Comparison of ENCODE assay signal across 23 cellular contexts in the genomic region with DNA sequence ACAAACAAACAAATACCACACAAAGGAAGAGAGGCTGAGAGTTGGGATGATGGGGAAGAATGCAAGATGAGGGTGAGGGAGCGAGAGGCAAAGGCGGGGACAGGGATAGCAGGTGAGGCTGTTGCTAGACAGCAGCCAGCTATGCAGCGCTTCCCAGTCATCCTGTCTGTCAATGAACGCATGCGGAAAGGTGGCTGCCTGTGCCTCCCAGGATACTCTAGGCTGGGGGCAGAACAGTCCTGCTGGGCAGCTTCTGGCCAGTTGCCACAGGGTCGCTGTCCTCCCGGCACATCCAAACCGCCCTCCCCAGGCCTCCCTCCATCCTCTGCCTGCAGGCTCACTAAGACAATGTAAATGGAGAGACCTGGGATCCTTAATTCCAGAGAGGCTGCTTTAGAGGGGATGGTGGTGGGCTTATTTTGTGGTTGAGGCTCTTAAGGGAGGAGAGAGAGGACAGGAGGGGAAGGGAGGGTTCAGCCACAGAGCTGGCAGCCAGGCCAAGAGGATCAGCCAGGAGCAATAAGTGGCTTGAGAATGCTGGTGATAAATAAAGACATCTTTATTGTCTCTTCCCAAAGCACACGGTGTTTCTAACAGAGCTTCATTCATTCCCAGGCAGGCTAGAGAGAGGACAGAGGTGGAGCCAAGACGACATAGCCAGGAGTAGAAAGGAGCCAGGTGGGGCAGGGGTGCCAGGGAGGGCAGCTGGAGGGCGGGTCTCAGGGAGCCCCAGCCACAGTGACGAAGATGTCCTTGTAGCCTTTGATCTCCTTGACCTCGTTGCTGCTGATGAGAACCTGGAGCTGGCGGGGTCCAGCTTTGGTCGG. TPM values are rescaled to one million over a fixed set of nuclear protein-coding genes. Genes with fewer than 3 reads are reported as not detected.
DNase-seq lines count a peak whose midpoint lies in the region; ATAC-seq, FAIRE-seq and TF ChIP-seq lines count a peak whose summit lies in the region.
"Had no signal": no experiment of that assay in that cellular context is flagged by ENCODE, and none has a peak within 500 bp of the region (broad histone marks: within the 10 kb centered on the region; RNA-seq: fewer than 3 reads in every experiment).

No MANE protein-coding gene starts in this region.

- peaks cover 6% of the 10 kb centered on the region for H3K27me3 Mint-ChIP-seq in GM23338 (ENCODE audit: insufficient read depth, low read depth, poor library complexity)
- H3K27me3 Mint-ChIP-seq in endodermal cell (ENCODE audit: insufficient read depth), result peaks cover 2% of the 10 kb centered on the region

- H4K91ac ChIP-seq in H1 (replicated peaks; ENCODE audit: insufficient read length, low read length) (no peak overlapping the region), neuronal stem cell (ENCODE audit: low read depth, low read length, poor library complexity) (no peak overlapping the region)

- no peak overlapping the region for H2AK5ac ChIP-seq in H1 (ENCODE audit: low read depth, low read length)
- no peak overlapping the region for H2AK5ac ChIP-seq in neuronal stem cell (ENCODE audit: low read depth, low read length)

- H3K4me1 ChIP-seq in GM23338 (ENCODE audit: insufficient read depth) (no peaks in the 10 kb centered on the region), H1 (replicated peaks in 1 of 4; ENCODE audit: control insufficient read depth in 3 of 4, insufficient read depth in 4 of 4, low read length in 3 of 4) (no peaks in the 10 kb centered on the region), neuronal stem cell (ENCODE audit: control insufficient read depth in 2 of 2, insufficient read depth in 1 of 2, low read depth in 1 of 2, low read length in 2 of 2) (no peaks in the 10 kb centered on the region), suprapubic skin (peaks cover 3% of the 10 kb centered on the region), aorta (ENCODE audit: control insufficient read depth in 1 of 2, insufficient read depth in 2 of 2, low read length in 2 of 2) (no peaks in the 10 kb centered on the region), endodermal cell (ENCODE audit: control insufficient read depth, insufficient read depth, low read length) (no peaks in the 10 kb centered on the region), right cardiac atrium (ENCODE audit: control insufficient read depth, insufficient read depth, low read length) (no peaks in the 10 kb centered on the region)

- 78% methylated on average over 15 of the region's 15 CpGs; no CpG with 5 or more reads in 1 of the 2 experiments for WGBS in H1 (ENCODE audit: extremely low coverage in 1 of 2, insufficient coverage in 1 of 2, insufficient read length in 1 of 2, insufficient replicate concordance in 2 of 2, low coverage in 1 of 2, low lambda C conversion rate in 2 of 2, missing lambda C conversion rate in 1 of 2), 2 experiments
- no CpG with 5 or more reads among the region's 15 CpGs for WGBS in neuronal stem cell (ENCODE audit: extremely low coverage in 2 of 2, insufficient read length in 2 of 2, insufficient replicate concordance in 1 of 2), 2 donors
- 66% methylated on average over 15 of the region's 15 CpGs for WGBS in suprapubic skin
- WGBS in aorta, 2 donors, result 72 to 75% methylated on average over 15 of the region's 15 CpGs
- 87 to 89% methylated on average over 7 to 15 of the region's 15 CpGs for WGBS in endodermal cell (ENCODE audit: insufficient coverage in 1 of 2, insufficient read length in 1 of 2), 2 experiments
- 62% methylated on average over 15 of the region's 15 CpGs for WGBS in right cardiac atrium

- H3K18ac ChIP-seq in H1 (ENCODE audit: extremely low read depth, low read length) (no peak overlapping the region), neuronal stem cell (ENCODE audit: low read length) (peak overlapping the region; percentile 38)

- H3K4me1 Mint-ChIP-seq in GM23338 (no peaks in the 10 kb centered on the region), endodermal cell (no peaks in the 10 kb centered on the region)

- H3K36me3 Mint-ChIP-seq in GM23338 (ENCODE audit: low read depth) (no peaks in the 10 kb centered on the region), endodermal cell (ENCODE audit: low read depth) (no peaks in the 10 kb centered on the region)

- H3K23me2 ChIP-seq in H1 (ENCODE audit: low read depth, low read length), result no peaks in the 10 kb centered on the region

- H2BK120ac ChIP-seq in H1 (replicated peaks; ENCODE audit: low read depth, low read length) (no peak overlapping the region), neuronal stem cell (ENCODE audit: low read depth, low read length) (no peak overlapping the region)

- H2BK5ac ChIP-seq in H1 (ENCODE audit: low read depth, low read length) (no peak overlapping the region), neuronal stem cell (ENCODE audit: low read length) (no peak overlapping the region)

- H3K9me2 ChIP-seq in GM23338 (ENCODE audit: insufficient read depth), result 0 out of 2 replicates have a peak, but pooled peaks cover 3% of the 10 kb centered on the region

- no peak overlapping the region for H3K27ac Mint-ChIP-seq in GM23338
- H3K27ac Mint-ChIP-seq in endodermal cell, result no peak overlapping the region

- H4K20me1 ChIP-seq in GM23338 (replicated peaks; ENCODE audit: insufficient read depth) (no peaks in the 10 kb centered on the region), H1 (replicated peaks in 1 of 2; ENCODE audit: control insufficient read depth in 1 of 2, insufficient read depth in 2 of 2, low read length in 2 of 2) (no peaks in the 10 kb centered on the region)

- no peak for TF ChIP-seq CTCF in GM23338 (conservative IDR thresholded peaks at IDR 0.05; ENCODE audit: low read depth in 2 of 2)
- no peak for TF ChIP-seq CTCF in H1 (IDR thresholded peaks at IDR 0.05; ENCODE audit: control extremely low read depth in 1 of 3, insufficient read depth in 1 of 3, low read depth in 1 of 3, low read length in 3 of 3)
- TF ChIP-seq CTCF in suprapubic skin (IDR thresholded peaks at IDR 0.05), result no peak
- TF ChIP-seq CTCF in endodermal cell (conservative IDR thresholded peaks at IDR 0.05), result no peak

- intact Hi-C loops in aorta (cut with DNase I) (no loop called here), right cardiac atrium (cut with DNase I) (no loop called here)

- H3K9ac ChIP-seq in H1 (replicated peaks in 1 of 4; ENCODE audit: extremely low read depth in 1 of 4, low read depth in 3 of 4, low read length in 3 of 4) (no peak overlapping the region), neuronal stem cell (ENCODE audit: low read depth, low read length, poor library complexity) (no peak overlapping the region), endodermal cell (ENCODE audit: extremely low read depth, low read length, poor library complexity, severe bottlenecking) (no peak overlapping the region)

- H3K36me3 ChIP-seq in GM23338 (ENCODE audit: insufficient read depth) (no peaks in the 10 kb centered on the region), H1 (ENCODE audit: control insufficient read depth in 2 of 4, insufficient read depth in 4 of 4, low read length in 3 of 4) (no peaks in the 10 kb centered on the region), neuronal stem cell (replicated peaks in 1 of 2; ENCODE audit: control insufficient read depth in 2 of 2, insufficient read depth in 2 of 2, low read length in 2 of 2) (no peaks in the 10 kb centered on the region), suprapubic skin (no peaks in the 10 kb centered on the region), aorta (ENCODE audit: control insufficient read depth in 1 of 2, insufficient read depth in 2 of 2, low read length in 1 of 2) (no peaks in the 10 kb centered on the region), endodermal cell (ENCODE audit: control insufficient read depth, insufficient read depth, low read length) (no peaks in the 10 kb centered on the region)

- no peak overlapping the region for H3K56ac ChIP-seq in H1 (replicated peaks; ENCODE audit: insufficient read length, low read depth, low read length)

- H4K8ac ChIP-seq in H1 (ENCODE audit: extremely low read depth, insufficient read depth, low read length), result no peak overlapping the region
- peak overlapping the region; percentile 93 for H4K8ac ChIP-seq in neuronal stem cell (ENCODE audit: low read depth, low read length)

- H2BK15ac ChIP-seq in H1 (ENCODE audit: low read length), result no peak overlapping the region
- peak overlapping the region; percentile 21 for H2BK15ac ChIP-seq in neuronal stem cell (ENCODE audit: low read length)

- H3K9me3 Mint-ChIP-seq in GM23338 (no peaks in the 10 kb centered on the region), endodermal cell (peaks cover 6% of the 10 kb centered on the region)

- no peak overlapping the region for H4K5ac ChIP-seq in H1 (ENCODE audit: insufficient read length, low read depth, low read length)

- H3K27ac ChIP-seq in GM23338 (ENCODE audit: low read depth) (no peak overlapping the region), H1 (ENCODE audit: low read depth, low read length) (no peak overlapping the region), neuronal stem cell (replicated peaks; ENCODE audit: low read length) (no peak overlapping the region), suprapubic skin (peak overlapping the region; percentile 41), aorta (ENCODE audit: low read depth in 1 of 2, low read length in 2 of 2) (no peak overlapping the region), endodermal cell (ENCODE audit: low read depth, low read length) (no peak overlapping the region), right cardiac atrium (ENCODE audit: low read length) (no peak overlapping the region)
- H3K27ac ChIP-seq: SK-N-MC had no signal

- no peaks in the 10 kb centered on the region for H3F3A ChIP-seq in GM23338 (replicated peaks; ENCODE audit: low read depth)

- ATAC-seq in GM23338 (no peak; the same call in 2 of the 3 replicates), aorta (ENCODE audit: low FRiP score) (no peak), right cardiac atrium (no peak)
- ATAC-seq: GM12878 had no signal

- no peaks in the 10 kb centered on the region for H3K9me3 ChIP-seq in H1 (ENCODE audit: insufficient read depth in 2 of 2, low read depth in 1 of 2, low read length in 1 of 2)
- no peaks in the 10 kb centered on the region for H3K9me3 ChIP-seq in neuronal stem cell (replicated peaks in 1 of 2; ENCODE audit: control insufficient read depth in 2 of 2, insufficient read depth in 1 of 2, low read depth in 1 of 2, low read length in 2 of 2)
- H3K9me3 ChIP-seq in suprapubic skin, result no peaks in the 10 kb centered on the region
- H3K9me3 ChIP-seq in aorta (ENCODE audit: control insufficient read depth, low read length), result no peaks in the 10 kb centered on the region
- no peaks in the 10 kb centered on the region for H3K9me3 ChIP-seq in endodermal cell (ENCODE audit: control insufficient read depth, low read length)
- no peaks in the 10 kb centered on the region for H3K9me3 ChIP-seq in right cardiac atrium (ENCODE audit: control insufficient read depth, low read length)

- FAIRE-seq in H1 (lab: Jason Lieb, UNC), result no peak
- FAIRE-seq: GM12878, RCC 7860 had no signal

- H3K4me2 ChIP-seq in GM23338, result no peak overlapping the region
- no peak overlapping the region for H3K4me2 ChIP-seq in H1 (ENCODE audit: insufficient read depth in 1 of 2, low read depth in 2 of 2, low read length in 2 of 2)
- H3K4me2 ChIP-seq in neuronal stem cell (ENCODE audit: insufficient read depth, low read length, poor library complexity, severe bottlenecking), result no peak overlapping the region

- no peaks in the 10 kb centered on the region for H3K79me2 ChIP-seq in GM23338 (replicated peaks; ENCODE audit: insufficient read depth)
- H3K79me2 ChIP-seq in H1 (ENCODE audit: control insufficient read depth in 1 of 2, insufficient read depth in 2 of 2, low read length in 2 of 2), result no peaks in the 10 kb centered on the region

- no peak for TF ChIP-seq EP300 in H1 (IDR thresholded peaks at IDR 0.05; ENCODE audit: borderline replicate concordance in 1 of 2, low read depth in 2 of 2, low read length in 2 of 2)
- TF ChIP-seq EP300 in suprapubic skin (IDR thresholded peaks at IDR 0.05), result no peak

- H3K4me3 ChIP-seq in GM23338, result no peak overlapping the region
- H3K4me3 ChIP-seq in H1 (ENCODE audit: extremely low read depth in 1 of 4, insufficient read depth in 2 of 4, low read depth in 3 of 4, low read length in 4 of 4), result no peak overlapping the region
- H3K4me3 ChIP-seq in neuronal stem cell (ENCODE audit: low read length in 2 of 2), result no peak overlapping the region
- H3K4me3 ChIP-seq in suprapubic skin, result no peak overlapping the region
- H3K4me3 ChIP-seq in aorta (ENCODE audit: low read length in 2 of 2), result no peak overlapping the region
- H3K4me3 ChIP-seq in endodermal cell (ENCODE audit: low read length), result no peak overlapping the region
- H3K4me3 ChIP-seq in right cardiac atrium (ENCODE audit: low read length), result no peak overlapping the region
- H3K4me3 ChIP-seq: GM12878, SK-N-MC had no signal

- no peak overlapping the region for H3K4me3 Mint-ChIP-seq in GM23338
- H3K4me3 Mint-ChIP-seq in endodermal cell, result no peak overlapping the region

- H3K27me3 ChIP-seq in GM23338 (ENCODE audit: insufficient read depth) (no peaks in the 10 kb centered on the region), H1 (replicated peaks in 1 of 4; ENCODE audit: control insufficient read depth in 3 of 4, extremely low read depth in 1 of 4, insufficient read depth in 3 of 4, low read length in 3 of 4) (no peaks in the 10 kb centered on the region), neuronal stem cell (ENCODE audit: control insufficient read depth in 3 of 3, insufficient read depth in 3 of 3, low read depth in 1 of 3, low read length in 3 of 3) (peaks cover 0 to 37% (median 0%) of the 10 kb centered on the region in 3 experiments), suprapubic skin (peaks cover 15% of the 10 kb centered on the region), aorta (ENCODE audit: control insufficient read depth in 1 of 2, insufficient read depth in 2 of 2, low read length in 1 of 2) (no peaks in the 10 kb centered on the region), endodermal cell (ENCODE audit: control insufficient read depth, insufficient read depth, low read length, poor library complexity, severe bottlenecking) (no peaks in the 10 kb centered on the region), right cardiac atrium (ENCODE audit: control insufficient read depth, insufficient read depth) (no peaks in the 10 kb centered on the region)

- H2BK20ac ChIP-seq in H1 (ENCODE audit: low read length), result no peak overlapping the region

- no peak for DNase-seq in GM23338 (ENCODE audit: low spot score)
- no peak for DNase-seq in H1 (ENCODE audit: low read depth in 1 of 2, low spot score in 2 of 2)
- no peak for DNase-seq in neuronal stem cell (ENCODE audit: low spot score)
- DNase-seq in suprapubic skin (ENCODE audit: low spot score in 2 of 2), result no peak
- no peak for DNase-seq in aorta
- DNase-seq in endodermal cell, result no peak
- DNase-seq in right cardiac atrium, result no peak
- DNase-seq: AML-193, DMS153, GF-D8, GOT3, NCI-H1105, NCI-H2081, NCI-H2171 treated with DMSO at 0.1 percent for 48 hours, NCI-H446, NCI-H748 treated with DMSO at 0.1 percent for 48 hours, Right ventricle myocardium superior had no signal

- TF ChIP-seq RAD21 in H1 (IDR thresholded peaks at IDR 0.05 in 1 of 2, conservative IDR thresholded peaks at IDR 0.05 in 1 of 2; ENCODE audit: low read depth in 2 of 2, low read length in 2 of 2), result no peak

- H3K79me1 ChIP-seq in H1 (ENCODE audit: low read depth, low read length), result no peaks in the 10 kb centered on the region
- peaks cover 1% of the 10 kb centered on the region for H3K79me1 ChIP-seq in neuronal stem cell (ENCODE audit: low read depth, low read length)

- TF ChIP-seq POLR2A in H1 (IDR thresholded peaks at IDR 0.05; ENCODE audit: control extremely low read depth in 1 of 2, low read depth in 2 of 2, low read length in 2 of 2) (no peak), suprapubic skin (IDR thresholded peaks at IDR 0.05) (no peak)

- H3K4ac ChIP-seq in H1 (replicated peaks; ENCODE audit: insufficient read length, low read depth, low read length), result no peak overlapping the region
- no peak overlapping the region for H3K4ac ChIP-seq in neuronal stem cell (ENCODE audit: low read length)

- POLR2A ChIA-PET in H1 (lab: Charles Lee; ENCODE audit: partially characterized antibody), result no interaction called here

- H3K14ac ChIP-seq in H1 (ENCODE audit: insufficient read length), result no peak overlapping the region
- H3K14ac ChIP-seq in neuronal stem cell (ENCODE audit: low read length), result no peak overlapping the region

- H2BK12ac ChIP-seq in H1 (ENCODE audit: low read depth, low read length) (no peak overlapping the region), neuronal stem cell (ENCODE audit: low read length) (peak overlapping the region; percentile 46)

- H2AFZ ChIP-seq in GM23338 (0 out of 2 replicates have a peak overlapping the region, but pooled peaks have one; percentile 32), H1 (ENCODE audit: low read length) (0 out of 2 replicates have a peak overlapping the region, but pooled peaks have one; percentile 22), neuronal stem cell (ENCODE audit: low read length) (peak overlapping the region; percentile 22)

- CTCF ChIA-PET in H1 (lab: Charles Lee; ENCODE audit: partially characterized antibody), result interaction anchor here (1.0 to 3.6 kb wide), 7 partner anchors 8 to 57 kb away, joined by 3 to 35 read pairs (median 6); a partner anchor contains a TSS

- H3K23ac ChIP-seq in H1 (ENCODE audit: insufficient read length) (no peak overlapping the region), neuronal stem cell (ENCODE audit: low read depth, low read length, poor library complexity) (peak overlapping the region; percentile 37)

RNA-seq across cellular contexts. Expression of a gene that starts 9.2 kb away (rescaled TPM):
- not detected in 2 replicates for total RNA-seq in GM23338 (2014; rRNA removed; shearing (Covaris generic))
- polyA plus RNA-seq in GM23338 (2016; fragmentation: Nextera tagmentation; extraction: Ambion mirVana), result not detected in 2 replicates
- total RNA-seq in H1 (2021; fragmentation: NEBNext Ultra II Directional; extraction: Animal tissue kit (Norgen Biotek cat#: 25700)), result not detected in 2 replicates
- not detected in 2 replicates for polyA plus RNA-seq in H1 (2011; rRNA removed)
- not detected for polyA plus RNA-seq in H1 (2011; cell fraction: cytosol; rRNA removed)
- polyA plus RNA-seq in H1 (2011; cell fraction: nucleus; rRNA removed), result not detected
- not detected in 4 replicates for polyA plus RNA-seq in H1 (2012, experiment 1 of 2)
- not detected for polyA plus RNA-seq in H1 (2012, experiment 2 of 2)
- polyA plus RNA-seq in H1 (2013, experiment 1 of 2), result not detected
- polyA plus RNA-seq in H1 (2013, experiment 2 of 2), result not detected
- not detected in 2 replicates for polyA minus RNA-seq in H1 (2011; rRNA and poly(A)+ RNA removed)
- polyA minus RNA-seq in H1 (2011; cell fraction: cytosol; rRNA and poly(A)+ RNA removed), result not detected
- polyA minus RNA-seq in H1 (2011; cell fraction: nucleus; rRNA and poly(A)+ RNA removed), result not detected
- polyA plus RNA-seq in neuronal stem cell (2013, experiment 1 of 2), result not detected
- not detected for polyA plus RNA-seq in neuronal stem cell (2013, experiment 2 of 2)
- total RNA-seq in suprapubic skin, result 100 to 1,000 TPM in 1 of 4 donors, 10 to 100 TPM in 3; 61.6 to 146 (median 69.3) TPM
- total RNA-seq in aorta, result under 1 TPM in 1 of 2 donors, not detected in 1; 0.84 TPM
- polyA plus RNA-seq in aorta, result not detected
- total RNA-seq in endodermal cell, result not detected
- not detected for polyA plus RNA-seq in endodermal cell (2013, experiment 1 of 2)
- not detected for polyA plus RNA-seq in endodermal cell (2013, experiment 2 of 2)
- total RNA-seq in right cardiac atrium, result not detected
- polyA plus RNA-seq in right cardiac atrium, result 0.02 TPM
- total RNA-seq: Daoy, LHCN-M2, OCI-LY7, Right ventricle myocardium superior had no signal

RNA-seq across cellular contexts. Expression of a gene that starts 26.1 kb away (rescaled TPM):
- total RNA-seq in GM23338 (2014; rRNA removed; shearing (Covaris generic)), result not detected in 2 replicates
- polyA plus RNA-seq in GM23338 (2016; fragmentation: Nextera tagmentation; extraction: Ambion mirVana) (0.08 and 0.35 TPM in 2 replicates), H1 (2011; rRNA removed) (0.05 TPM in 1 of 2 replicates, not detected in the other), aorta (not detected), right cardiac atrium (not detected)
- total RNA-seq in H1 (2021; fragmentation: NEBNext Ultra II Directional; extraction: Animal tissue kit (Norgen Biotek cat#: 25700)), result not detected in 2 replicates
- polyA plus RNA-seq in H1 (2011; cell fraction: cytosol; rRNA removed), result 0.19 TPM
- 0.53 TPM for polyA plus RNA-seq in H1 (2011; cell fraction: nucleus; rRNA removed)
- not detected in 4 replicates for polyA plus RNA-seq in H1 (2012, experiment 1 of 2)
- polyA plus RNA-seq in H1 (2012, experiment 2 of 2), result not detected
- 0.02 TPM for polyA plus RNA-seq in H1 (2013, experiment 1 of 2)
- not detected for polyA plus RNA-seq in H1 (2013, experiment 2 of 2)
- not detected in 2 replicates for polyA minus RNA-seq in H1 (2011; rRNA and poly(A)+ RNA removed)
- polyA minus RNA-seq in H1 (2011; cell fraction: cytosol; rRNA and poly(A)+ RNA removed), result not detected
- not detected for polyA minus RNA-seq in H1 (2011; cell fraction: nucleus; rRNA and poly(A)+ RNA removed)
- not detected for polyA plus RNA-seq in neuronal stem cell (2013, experiment 1 of 2)
- not detected for polyA plus RNA-seq in neuronal stem cell (2013, experiment 2 of 2)
- total RNA-seq in suprapubic skin (not detected), aorta (not detected), endodermal cell (not detected), right cardiac atrium (not detected)
- not detected for polyA plus RNA-seq in endodermal cell (2013, experiment 1 of 2)
- not detected for polyA plus RNA-seq in endodermal cell (2013, experiment 2 of 2)
- total RNA-seq: Daoy, GM12878, LHCN-M2, OCI-LY7, Right ventricle myocardium superior had no signal
- polyA plus RNA-seq: GM12878 had no signal

RNA-seq across cellular contexts. Expression of a gene that starts 54.4 kb away (rescaled TPM):
- total RNA-seq in GM23338 (2014; rRNA removed; shearing (Covaris generic)), result 6.0 and 7.1 TPM in 2 replicates
- 2.3 and 2.6 TPM in 2 replicates for polyA plus RNA-seq in GM23338 (2016; fragmentation: Nextera tagmentation; extraction: Ambion mirVana)
- 9.3 and 11.2 TPM in 2 replicates for total RNA-seq in H1 (2021; fragmentation: NEBNext Ultra II Directional; extraction: Animal tissue kit (Norgen Biotek cat#: 25700))
- 7.1 and 11.9 TPM in 2 replicates for polyA plus RNA-seq in H1 (2011; rRNA removed)
- polyA plus RNA-seq in H1 (2011; cell fraction: cytosol; rRNA removed), result 10.4 TPM
- polyA plus RNA-seq in H1 (2011; cell fraction: nucleus; rRNA removed), result 8.3 TPM
- 9.1 to 12.6 TPM (median 10.2 TPM) in 4 replicates for polyA plus RNA-seq in H1 (2012, experiment 1 of 2)
- 4.7 TPM for polyA plus RNA-seq in H1 (2012, experiment 2 of 2)
- polyA plus RNA-seq in H1 (2013, experiment 1 of 2), result 5.0 TPM
- 5.3 TPM for polyA plus RNA-seq in H1 (2013, experiment 2 of 2)
- polyA minus RNA-seq in H1 (2011; rRNA and poly(A)+ RNA removed), result 24.5 and 29.2 TPM in 2 replicates
- polyA minus RNA-seq in H1 (2011; cell fraction: cytosol; rRNA and poly(A)+ RNA removed), result 10.7 TPM
- polyA minus RNA-seq in H1 (2011; cell fraction: nucleus; rRNA and poly(A)+ RNA removed), result 14.6 TPM
- 4.2 TPM for polyA plus RNA-seq in neuronal stem cell (2013, experiment 1 of 2)
- 3.9 TPM for polyA plus RNA-seq in neuronal stem cell (2013, experiment 2 of 2)
- total RNA-seq in suprapubic skin, result 1 to 10 TPM; 3.2 to 5.7 (median 5.6) TPM
- 1 to 10 TPM; 7.5 to 9.2 TPM for total RNA-seq in aorta
- polyA plus RNA-seq in aorta, result 1 to 10 TPM; 1.3 to 4.3 TPM
- total RNA-seq in endodermal cell, result 10 to 100 TPM; 12.6 to 13.2 TPM
- polyA plus RNA-seq in endodermal cell (2013, experiment 1 of 2), result 9.9 TPM
- 10.1 TPM for polyA plus RNA-seq in endodermal cell (2013, experiment 2 of 2)
- 10 to 100 TPM in 1 of 4 donors, 1 to 10 TPM in 3; 7.9 to 10.4 (median 9.6) TPM for total RNA-seq in right cardiac atrium
- 5.4 TPM for polyA plus RNA-seq in right cardiac atrium

RNA-seq across cellular contexts. Expression of a gene that starts 55.1 kb away (rescaled TPM):
- total RNA-seq in GM23338 (2014; rRNA removed; shearing (Covaris generic)), result not detected in 2 replicates
- not detected in 2 replicates for polyA plus RNA-seq in GM23338 (2016; fragmentation: Nextera tagmentation; extraction: Ambion mirVana)
- total RNA-seq in H1 (2021; fragmentation: NEBNext Ultra II Directional; extraction: Animal tissue kit (Norgen Biotek cat#: 25700)), result not detected in 2 replicates
- not detected in 2 replicates for polyA plus RNA-seq in H1 (2011; rRNA removed)
- not detected for polyA plus RNA-seq in H1 (2011; cell fraction: cytosol; rRNA removed)
- not detected for polyA plus RNA-seq in H1 (2011; cell fraction: nucleus; rRNA removed)
- not detected in 4 replicates for polyA plus RNA-seq in H1 (2012, experiment 1 of 2)
- not detected for polyA plus RNA-seq in H1 (2012, experiment 2 of 2)
- polyA plus RNA-seq in H1 (2013, experiment 1 of 2), result not detected
- not detected for polyA plus RNA-seq in H1 (2013, experiment 2 of 2)
- not detected in 2 replicates for polyA minus RNA-seq in H1 (2011; rRNA and poly(A)+ RNA removed)
- polyA minus RNA-seq in H1 (2011; cell fraction: cytosol; rRNA and poly(A)+ RNA removed), result not detected
- polyA minus RNA-seq in H1 (2011; cell fraction: nucleus; rRNA and poly(A)+ RNA removed), result not detected
- not detected for polyA plus RNA-seq in neuronal stem cell (2013, experiment 1 of 2)
- polyA plus RNA-seq in neuronal stem cell (2013, experiment 2 of 2), result not detected
- not detected for total RNA-seq in suprapubic skin
- total RNA-seq in aorta, result under 1 TPM in 1 of 2 donors, not detected in 1; 0.60 TPM
- polyA plus RNA-seq in aorta, result not detected
- not detected for total RNA-seq in endodermal cell
- polyA plus RNA-seq in endodermal cell (2013, experiment 1 of 2), result not detected
- polyA plus RNA-seq in endodermal cell (2013, experiment 2 of 2), result not detected
- not detected for total RNA-seq in right cardiac atrium
- not detected for polyA plus RNA-seq in right cardiac atrium
- total RNA-seq: Daoy, GM12878, LHCN-M2, OCI-LY7 had no signal
- polyA plus RNA-seq: GM12878 had no signal

Comparison
In these comparisons a context has a peak if more than half of its experiments do, and no peak if none do; other contexts are left out.
1. RNA of a gene that starts 9.2 kb away (total RNA-seq): 61.6 to 146 TPM in suprapubic skin; 0.84 TPM in aorta, not detected in right cardiac atrium, not detected in GM23338, not detected in H1 and not detected in endodermal cell; every median in the first group is over 10 times any median in the second.
2. Peak in every context shown above with its lines, with median percentiles within 50 percentile points of each other: H2AFZ ChIP-seq.